In genomic region chrX:103766813-103767555, GRCh38 we compare ENCODE assay signal across 15 cellular contexts. TPM values are rescaled to one million over a fixed set of nuclear protein-coding genes. Genes with fewer than 3 reads are reported as not detected.
"Had no signal": no experiment of that assay in that cellular context is flagged by ENCODE, and none has a peak within 500 bp of the region (broad histone marks: within the 10 kb centered on the region; RNA-seq: fewer than 3 reads in every experiment).

No MANE protein-coding gene starts in this region.

RNA-seq across cellular contexts. Expression of gene PLP1, which starts 9.7 kb away (rescaled TPM):
- total RNA-seq: glomerular endothelial cell; mammary epithelial cell; naive thymus-derived CD8-positive, alpha-beta T cell had no signal
- polyA plus RNA-seq: naive thymus-derived CD8-positive, alpha-beta T cell had no signal

RNA-seq across cellular contexts. Expression of gene TMEM31, which starts 56.3 kb away (rescaled TPM):
- total RNA-seq: cerebellum; dermis microvascular lymphatic vessel endothelial cell; esophagus mucosa; fibroblast of lung; frontal cortex; glomerular endothelial cell; heart left ventricle; left lobe of liver; lower leg skin; mammary epithelial cell; naive thymus-derived CD8-positive, alpha-beta T cell; omental fat pad; psoas muscle; suprapubic skin; thyroid gland had no signal
- polyA plus RNA-seq: mammary epithelial cell; naive thymus-derived CD8-positive, alpha-beta T cell had no signal
